Comparison of ENCODE assay signal across 13 cellular contexts in genomic region chr12:27285395-27285794, GRCh38. TPM values are rescaled to one million over a fixed set of nuclear protein-coding genes. Genes with fewer than 3 reads are reported as not detected.
DNase-seq lines count a peak whose midpoint lies in the region; ATAC-seq, FAIRE-seq and TF ChIP-seq lines count a peak whose summit lies in the region.
"Had no signal": no experiment of that assay in that cellular context is flagged by ENCODE, and none has a peak within 500 bp of the region (broad histone marks: within the 10 kb centered on the region; RNA-seq: fewer than 3 reads in every experiment).

No MANE protein-coding gene starts in this region.

- peaks cover 34% of the 10 kb centered on the region for H3F3A ChIP-seq in smooth muscle cell (ENCODE audit: low read depth)

- H3K79me2 ChIP-seq in smooth muscle cell (ENCODE audit: low read depth): peaks cover 84% of the 10 kb centered on the region

- in situ Hi-C loops in GM13976 (cut with MboI; ENCODE audit: low sequenced_read_pairs, unreplicated experiment): loop anchor here (25.0 kb wide), 1 partner anchor 248 kb away; no protein-coding TSS in a partner anchor

- FAIRE-seq in GM19239 (lab: Jason Lieb, UNC): peak; percentile 86

- H3K36me3 Mint-ChIP-seq in WTC11: no peaks in the 10 kb centered on the region

- H3K9ac ChIP-seq in smooth muscle cell (ENCODE audit: low read depth): peak overlapping the region; percentile 74

- H3K4me1 ChIP-seq in smooth muscle cell (ENCODE audit: low read depth): peaks cover 54% of the 10 kb centered on the region

- H3K4me3 ChIP-seq in smooth muscle cell: peak overlapping the region; percentile 38

- H3K9me3 ChIP-seq in smooth muscle cell (replicated peaks; ENCODE audit: low read depth): no peaks in the 10 kb centered on the region

- CTCF ChIA-PET in WTC11 (lab: Charles Lee): interaction anchor here (0.8 to 3.1 kb wide), 2 partner anchors 10 to 21 kb away, joined by 3 to 13 read pairs; no protein-coding TSS in a partner anchor

- TF ChIP-seq CTCF in WTC11 (IDR thresholded peaks at IDR 0.05): no peak
- TF ChIP-seq CTCF in smooth muscle cell (IDR thresholded peaks at IDR 0.05; ENCODE audit: borderline replicate concordance, insufficient read depth, poor library complexity, severe bottlenecking): no peak
- TF ChIP-seq CTCF in GM13976 (IDR thresholded peaks at IDR 0.05; ENCODE audit: borderline replicate concordance, control extremely low read depth, extremely low read depth, insufficient read depth, missing control alignments): no peak

- no peaks in the 10 kb centered on the region for H3K36me3 ChIP-seq in smooth muscle cell (ENCODE audit: low read depth)

- H2AFZ ChIP-seq in smooth muscle cell (ENCODE audit: low read depth): no peak overlapping the region

- 74% methylated on average over 1 of the region's 1 CpG for WGBS in smooth muscle cell (ENCODE audit: low lambda C conversion rate)

- H3K27ac ChIP-seq in smooth muscle cell (ENCODE audit: low read depth): peak overlapping the region; percentile 98

- H3K4me3 Mint-ChIP-seq in WTC11: no peak overlapping the region
- H3K4me3 Mint-ChIP-seq: activated CD4-positive, alpha-beta T cell treated with anti-CD3 and anti-CD28 coated beads for 36 hours; dendritic cell treated with granulocyte-macrophage colony-stimulating factor and Interleukin-4, amounts not matched to agents 40 ng/mL and 50 ng/mL, for 4 days had no signal

- DNase-seq in GM19239 (ENCODE audit: insufficient read length, low spot score) (no peak), WTC11 (ENCODE audit: low spot score) (no peak), left ventricle myocardium superior (no peak), smooth muscle cell (lab: John Stamatoyannopoulos, UW; ENCODE audit: unreplicated experiment) (no peak), GM13976 (ENCODE audit: low spot score) (no peak), NCI-H2196 (lab: John Stamatoyannopoulos, UW; ENCODE audit: unreplicated experiment) (no peak)
- DNase-seq: activated CD4-positive, alpha-beta T cell treated with anti-CD3 and anti-CD28 coated beads for 36 hours; activated gamma-delta T cell; hypothalamus; NCI-H1092 had no signal

- POLR2A ChIA-PET in WTC11 (lab: Charles Lee): no interaction called here

- H3K27ac Mint-ChIP-seq in WTC11: peak overlapping the region; percentile 63
- H3K27ac Mint-ChIP-seq: activated CD4-positive, alpha-beta T cell treated with anti-CD3 and anti-CD28 coated beads for 36 hours; dendritic cell treated with granulocyte-macrophage colony-stimulating factor and Interleukin-4, amounts not matched to agents 40 ng/mL and 50 ng/mL, for 4 days had no signal

- intact Hi-C loops in left ventricle myocardium superior (cut with micrococcal nuclease): no loop called here

- no peaks in the 10 kb centered on the region for H3K9me3 Mint-ChIP-seq in WTC11
- H3K9me3 Mint-ChIP-seq: dendritic cell treated with granulocyte-macrophage colony-stimulating factor and Interleukin-4, amounts not matched to agents 40 ng/mL and 50 ng/mL, for 4 days had no signal

- H3K27me3 ChIP-seq in smooth muscle cell (ENCODE audit: low read depth): no peaks in the 10 kb centered on the region

- H3K4me1 Mint-ChIP-seq in WTC11: peaks cover 40% of the 10 kb centered on the region

- no peaks in the 10 kb centered on the region; the same call in 1 of the 2 replicates for H3K27me3 Mint-ChIP-seq in WTC11 (ENCODE audit: low read depth)
- H3K27me3 Mint-ChIP-seq: activated CD4-positive, alpha-beta T cell treated with anti-CD3 and anti-CD28 coated beads for 36 hours; dendritic cell treated with granulocyte-macrophage colony-stimulating factor and Interleukin-4, amounts not matched to agents 40 ng/mL and 50 ng/mL, for 4 days had no signal

- H4K20me1 ChIP-seq in smooth muscle cell (ENCODE audit: low read depth): peaks cover 65% of the 10 kb centered on the region

- peak overlapping the region; percentile 85 for H3K4me2 ChIP-seq in smooth muscle cell

- ATAC-seq in WTC11 (peak; percentile 56), left ventricle myocardium superior (peak; percentile 31), GM21390 (IDR thresholded peaks at IDR 0.05; ENCODE audit: unreplicated experiment) (no peak), HG02623 (IDR thresholded peaks at IDR 0.05; ENCODE audit: unreplicated experiment) (no peak)
- ATAC-seq: activated CD4-positive, alpha-beta T cell treated with anti-CD3 and anti-CD28 coated beads for 36 hours had no signal

TF ChIP-seq in WTC11, 78 proteins besides CTCF, POLR2A, EP300 and RAD21:
- no peak for TF ChIP-seq GRHL2 (CRISPR knock-in tag; IDR thresholded peaks at IDR 0.05; ENCODE audit: insufficient replicate concordance, severe bottlenecking)

RNA-seq across cellular contexts. Expression of gene STK38L, which starts 41.3 kb away (rescaled TPM):
- total RNA-seq in WTC11 (2021) (37.6 to 47.2 TPM (median 41.7 TPM) in 3 replicates), left ventricle myocardium superior (66.1 TPM), smooth muscle cell (178 and 190 TPM in 2 replicates)
- 57.8 and 82.7 TPM in 2 replicates for polyA plus RNA-seq in smooth muscle cell

RNA-seq across cellular contexts. Expression of gene BMAL2, which starts 47.2 kb away (rescaled TPM):
- total RNA-seq in WTC11 (2021): 11.1 to 16.2 TPM (median 13.6 TPM) in 3 replicates
- 2.5 TPM for total RNA-seq in left ventricle myocardium superior
- 13.3 and 13.6 TPM in 2 replicates for total RNA-seq in smooth muscle cell
- 5.1 and 6.2 TPM in 2 replicates for polyA plus RNA-seq in smooth muscle cell

Comparison
In these comparisons a context has a peak if more than half of its experiments do, and no peak if none do; other contexts are left out.
1. ATAC-seq: peak in WTC11 (single experiment) and left ventricle myocardium superior (single experiment); none in GM21390 (single experiment) and HG02623 (single experiment).